In the genomic region with DNA sequence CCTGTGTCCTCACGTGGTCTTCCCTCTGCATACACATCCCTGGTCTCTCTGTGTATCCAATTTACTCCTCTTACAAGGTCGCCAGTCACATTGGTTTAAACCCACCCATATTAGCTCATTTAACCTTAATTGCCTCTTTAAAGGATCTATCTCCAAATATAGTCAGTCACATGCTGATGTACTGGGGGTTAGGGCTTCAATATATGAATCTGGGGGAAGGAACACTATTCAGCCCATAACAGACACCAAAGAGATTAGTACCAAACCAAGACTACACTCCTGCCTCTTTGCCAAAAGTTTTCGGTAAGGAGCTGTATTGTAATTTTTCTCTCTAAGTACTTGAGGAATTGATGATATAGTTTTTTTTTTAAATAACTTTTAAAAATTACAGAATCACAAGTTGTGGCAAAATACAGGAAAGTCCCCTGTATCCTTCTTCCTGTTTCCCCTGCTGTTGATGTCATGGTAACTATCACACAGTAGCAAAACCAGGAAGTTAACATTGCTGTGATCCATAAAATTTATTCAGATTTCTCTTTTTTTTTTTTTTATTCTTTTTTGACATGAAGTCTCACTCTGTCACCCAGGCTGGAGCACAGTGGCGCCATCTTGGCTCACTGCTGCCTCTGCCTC, we compare ENCODE assay signal across 11 cellular contexts.
A peak's percentile ranks its signal among the peaks of the same experiment; 100 is the strongest.
DNase-seq lines count a peak whose midpoint lies in the region; ATAC-seq, FAIRE-seq and TF ChIP-seq lines count a peak whose summit lies in the region.
"Had no signal": no experiment of that assay in that cellular context is flagged by ENCODE, and none has a peak within 500 bp of the region (broad histone marks: within the 10 kb centered on the region; RNA-seq: fewer than 3 reads in every experiment).

No MANE protein-coding gene starts in this region.

- H3K27me3 ChIP-seq in tibial artery = no peaks in the 10 kb centered on the region
- H3K27me3 ChIP-seq: BE2C had no signal

- no peaks in the 10 kb centered on the region for H3K4me1 ChIP-seq in kidney (ENCODE audit: control insufficient read depth in 1 of 2, insufficient read depth in 1 of 2, low read depth in 1 of 2, low read length in 2 of 2)
- H3K4me1 ChIP-seq in tibial artery = peaks cover 0 to 62% (median 32%) of the 10 kb centered on the region in 4 donors

- peaks cover 10 to 17% of the 10 kb centered on the region in 2 donors for H3K36me3 Mint-ChIP-seq in activated naive CD4-positive, alpha-beta T cell treated with anti-CD3 and anti-CD28 coated beads, Interleukin-2, amount 50 U/mL, for 72 hours
- peaks cover 12% of the 10 kb centered on the region for H3K36me3 Mint-ChIP-seq in activated T-helper 17 cell treated with anti-CD3 and anti-CD28 coated beads, Interleukin-2, amount 50 U/mL, for 72 hours (ENCODE audit: low read depth)

- TF ChIP-seq CTCF in kidney (IDR thresholded peaks at IDR 0.05; ENCODE audit: borderline replicate concordance, extremely low read depth, insufficient read depth) = no peak
- TF ChIP-seq CTCF in tibial artery (IDR thresholded peaks at IDR 0.05) = no peak

- FAIRE-seq in kidney (lab: Jason Lieb, UNC) = peak; percentile 77
- FAIRE-seq: astrocyte had no signal

- H3K4me3 ChIP-seq in kidney (ENCODE audit: low read length in 2 of 2) (no peak overlapping the region), tibial artery (no peak overlapping the region)

- H3K27ac ChIP-seq in kidney (ENCODE audit: low read depth in 2 of 2, low read length in 2 of 2) (peak overlapping the region; percentile 8 to 52), tibial artery (peak overlapping the region; percentile 12 to 35)

- H3K27me3 Mint-ChIP-seq in activated T-helper 17 cell treated with anti-CD3 and anti-CD28 coated beads, Interleukin-2, amount 50 U/mL, for 72 hours = no peaks in the 10 kb centered on the region

- no peak overlapping the region for H3K9ac ChIP-seq in kidney (ENCODE audit: low read length in 2 of 2)

- DNase-seq in activated naive CD4-positive, alpha-beta T cell treated with anti-CD3 and anti-CD28 coated beads, Interleukin-2, amount 50 U/mL, for 72 hours (ENCODE audit: low spot score in 2 of 2) = no peak
- no peak for DNase-seq in activated naive CD4-positive, alpha-beta T cell treated with Interleukin-2 at 50 U/mL for 16 hours
- no peak for DNase-seq in kidney
- DNase-seq in tibial artery = no peak
- no peak for DNase-seq in DMS79 treated with DMSO at 0.1 percent for 48 hours (lab: John Stamatoyannopoulos, UW)
- DNase-seq: activated CD4-positive, CD25-positive, alpha-beta regulatory T cell; BE2C had no signal

- intact Hi-C loops in kidney (cut with DNase I) = no loop called here
- intact Hi-C loops in tibial artery (cut with DNase I; ENCODE audit: low total_unique reads) = no loop called here

- H3K36me3 ChIP-seq in kidney (ENCODE audit: control insufficient read depth in 1 of 2, insufficient read depth in 2 of 2, low read length in 2 of 2) (no peaks in the 10 kb centered on the region), tibial artery (peaks cover 0 to 8% (median 3%) of the 10 kb centered on the region in 3 donors)
- H3K36me3 ChIP-seq: BE2C had no signal

- H3K9me3 ChIP-seq in kidney (ENCODE audit: control insufficient read depth in 1 of 2, low read length in 2 of 2) = no peaks in the 10 kb centered on the region
- no peaks in the 10 kb centered on the region for H3K9me3 ChIP-seq in tibial artery
- H3K9me3 ChIP-seq: BE2C had no signal

- H3K4me3 Mint-ChIP-seq in activated T-helper 17 cell treated with anti-CD3 and anti-CD28 coated beads, Interleukin-2, amount 50 U/mL, for 72 hours = peak overlapping the region; percentile 18

- peaks cover 38% of the 10 kb centered on the region for H3K4me1 Mint-ChIP-seq in activated T-helper 17 cell treated with anti-CD3 and anti-CD28 coated beads, Interleukin-2, amount 50 U/mL, for 72 hours

- peak overlapping the region; percentile 22 to 69 for H3K27ac Mint-ChIP-seq in activated naive CD4-positive, alpha-beta T cell treated with anti-CD3 and anti-CD28 coated beads, Interleukin-2, amount 50 U/mL, for 72 hours
- peak overlapping the region; percentile 78 for H3K27ac Mint-ChIP-seq in activated T-helper 17 cell treated with anti-CD3 and anti-CD28 coated beads, Interleukin-2, amount 50 U/mL, for 72 hours

- ATAC-seq in activated naive CD4-positive, alpha-beta T cell treated with anti-CD3 and anti-CD28 coated beads, Interleukin-2, amount 50 U/mL, for 72 hours = no peak
- ATAC-seq in activated T-helper 17 cell treated with anti-CD3 and anti-CD28 coated beads, Interleukin-2, amount 50 U/mL, for 72 hours (replicated peaks) = peak; percentile 65
- no peak for ATAC-seq in HG03342 (IDR thresholded peaks at IDR 0.05; ENCODE audit: unreplicated experiment)
- ATAC-seq in HG03139 (IDR thresholded peaks at IDR 0.05; ENCODE audit: unreplicated experiment) = no peak

- peaks cover 0 to 6% of the 10 kb centered on the region in 2 donors for H3K9me3 Mint-ChIP-seq in activated naive CD4-positive, alpha-beta T cell treated with anti-CD3 and anti-CD28 coated beads, Interleukin-2, amount 50 U/mL, for 72 hours
- H3K9me3 Mint-ChIP-seq in activated T-helper 17 cell treated with anti-CD3 and anti-CD28 coated beads, Interleukin-2, amount 50 U/mL, for 72 hours = no peaks in the 10 kb centered on the region
